Comparison of ENCODE assay signal across 25 cellular contexts in genomic region chr3:180749796-180750195, GRCh38.
DNase-seq lines count a peak whose midpoint lies in the region; ATAC-seq and TF ChIP-seq lines count a peak whose summit lies in the region.
"Had no signal": no experiment of that assay in that cellular context is flagged by ENCODE, and none has a peak within 500 bp of the region (broad histone marks: within the 10 kb centered on the region; RNA-seq: fewer than 3 reads in every experiment).

No MANE protein-coding gene starts in this region.

- no peaks in the 10 kb centered on the region for H3K79me1 ChIP-seq in IMR-90 (ENCODE audit: low read depth in 1 of 2, low read length in 2 of 2)

- no peak overlapping the region for H3K23ac ChIP-seq in IMR-90 (ENCODE audit: low read depth, low read length)

- H3K27me3 Mint-ChIP-seq in MCF 10A (ENCODE audit: insufficient read depth, unreplicated experiment), result no peaks in the 10 kb centered on the region
- peaks cover 10% of the 10 kb centered on the region for H3K27me3 Mint-ChIP-seq in activated naive CD8-positive, alpha-beta T cell treated with anti-CD3 and anti-CD28 coated beads for 36 hours

- ATAC-seq in IMR-90 (ENCODE audit: low read depth), result no peak
- no peak for ATAC-seq in GM18502 (IDR thresholded peaks at IDR 0.05; ENCODE audit: poor library complexity, unreplicated experiment)
- ATAC-seq in HG02970 (IDR thresholded peaks at IDR 0.05; ENCODE audit: low FRiP score, unreplicated experiment), result no peak
- ATAC-seq: Panc1, SK-N-SH treated with all-trans-retinoic acid at 6 μM for 48 hours, T-cell had no signal

- H3K27me3 ChIP-seq in breast epithelium (no peaks in the 10 kb centered on the region), IMR-90 (ENCODE audit: control insufficient read depth, insufficient read depth, low read length) (no peaks in the 10 kb centered on the region), subcutaneous abdominal adipose tissue (ENCODE audit: control insufficient read depth in 5 of 5, insufficient read depth in 4 of 5, low read length in 5 of 5) (no peaks in the 10 kb centered on the region)

- no peak overlapping the region for H4K8ac ChIP-seq in IMR-90 (ENCODE audit: low read depth in 2 of 2, low read length in 2 of 2)

- no peak overlapping the region for H4K91ac ChIP-seq in IMR-90 (ENCODE audit: insufficient read depth, low read depth, low read length)

- H4K20me1 ChIP-seq in IMR-90 (ENCODE audit: insufficient read depth, low read length), result no peaks in the 10 kb centered on the region

- H3K27ac ChIP-seq in breast epithelium, result no peak overlapping the region
- H3K27ac ChIP-seq in IMR-90 (ENCODE audit: insufficient read depth, low read length), result no peak overlapping the region
- H3K27ac ChIP-seq in subcutaneous abdominal adipose tissue (ENCODE audit: low read depth, low read length), result peak overlapping the region; percentile 5
- H3K27ac ChIP-seq: C4-2B had no signal

- no peak for TF ChIP-seq POLR2A in breast epithelium (IDR thresholded peaks at IDR 0.05)
- TF ChIP-seq POLR2A in IMR-90 (IDR thresholded peaks at IDR 0.05; ENCODE audit: low read depth, low read length), result no peak

- CTCF ChIA-PET in MCF 10A (lab: Yijun Ruan, JAX) (interaction anchor here (0.7 to 1.7 kb wide), 3 partner anchors 32 to 51 kb away, joined by 3 to 4 read pairs (median 4); no protein-coding TSS in a partner anchor), IMR-90 (lab: Yijun Ruan, JAX) (no interaction called here)

- no peak overlapping the region for H2AK9ac ChIP-seq in IMR-90 (replicated peaks; ENCODE audit: low read depth, low read length, poor library complexity)

- H3K27ac Mint-ChIP-seq in MCF 10A (ENCODE audit: low read depth, unreplicated experiment), result peak overlapping the region; percentile 15
- H3K27ac Mint-ChIP-seq in activated naive CD8-positive, alpha-beta T cell treated with anti-CD3 and anti-CD28 coated beads for 36 hours, result no peak overlapping the region
- H3K27ac Mint-ChIP-seq: CD8-positive, alpha-beta memory T cell; T-cell; T-helper 2 cell treated with Interferon-gamma antibody and Interleukin-4, amounts not matched to agents 5 μg/mL and 100 μg/mL, for 36 hours had no signal

- H3K18ac ChIP-seq in IMR-90 (ENCODE audit: low read depth, low read length), result no peak overlapping the region

- no peak for TF ChIP-seq RAD21 in IMR-90 (IDR thresholded peaks at IDR 0.05; ENCODE audit: low read length)

- H3K4me3 ChIP-seq in breast epithelium (no peak overlapping the region), IMR-90 (ENCODE audit: insufficient read depth, low read depth, low read length) (no peak overlapping the region), subcutaneous abdominal adipose tissue (ENCODE audit: low read depth in 1 of 5, low read length in 5 of 5) (no peak overlapping the region)
- H3K4me3 ChIP-seq: HAP-1 had no signal

- no peak for TF ChIP-seq CTCF in MCF 10A (IDR thresholded peaks at IDR 0.05; ENCODE audit: unreplicated experiment)
- no peak for TF ChIP-seq CTCF in breast epithelium (IDR thresholded peaks at IDR 0.05)
- TF ChIP-seq CTCF in IMR-90 (conservative IDR thresholded peaks at IDR 0.05; ENCODE audit: low read depth, low read length), result no peak

- H3K14ac ChIP-seq in IMR-90 (replicated peaks; ENCODE audit: low read depth, low read length), result no peak overlapping the region

- H3K4ac ChIP-seq in IMR-90 (ENCODE audit: low read depth, low read length), result no peak overlapping the region

- H3K4me1 ChIP-seq in breast epithelium (no peaks in the 10 kb centered on the region), IMR-90 (ENCODE audit: control insufficient read depth, insufficient read depth, low read length) (no peaks in the 10 kb centered on the region), subcutaneous abdominal adipose tissue (ENCODE audit: control insufficient read depth in 5 of 5, insufficient read depth in 5 of 5, low read length in 5 of 5) (peaks cover 0 to 37% (median 18%) of the 10 kb centered on the region in 5 donors)

- no peak overlapping the region for H2BK120ac ChIP-seq in IMR-90 (ENCODE audit: low read depth, low read length)

- dilution Hi-C loops in IMR-90 (cut with HindIII; ENCODE audit: low sequenced_read_pairs, unreplicated experiment), result no loop called here

- intact Hi-C loops in MCF 10A (cut with micrococcal nuclease), result no loop called here
- intact Hi-C loops in breast epithelium (cut with DNase I; ENCODE audit: low total_unique reads), result loop anchor here (10.0 kb wide), 1 partner anchor 305 kb away; no protein-coding TSS in a partner anchor
- intact Hi-C loops in IMR-90 (cut with micrococcal nuclease), result loop anchor here (10.0 kb wide), 1 partner anchor 835 kb away; no protein-coding TSS in a partner anchor

- H3K9me1 ChIP-seq in IMR-90 (ENCODE audit: insufficient read depth, low read length), result no peaks in the 10 kb centered on the region

- no peaks in the 10 kb centered on the region for H3K36me3 Mint-ChIP-seq in MCF 10A (ENCODE audit: insufficient read depth, unreplicated experiment)
- H3K36me3 Mint-ChIP-seq in activated naive CD8-positive, alpha-beta T cell treated with anti-CD3 and anti-CD28 coated beads for 36 hours, result no peaks in the 10 kb centered on the region
- H3K36me3 Mint-ChIP-seq: CD8-positive, alpha-beta memory T cell; T-cell had no signal

- POLR2A ChIA-PET in MCF 10A (lab: Yijun Ruan, JAX), result interaction anchor here (0.6 to 2.1 kb wide), 5 partner anchors 8 to 67 kb away, joined by 3 to 10 read pairs (median 4); no protein-coding TSS in a partner anchor
- POLR2A ChIA-PET in IMR-90 (lab: Charles Lee; ENCODE audit: unreplicated experiment), result no interaction called here

- no peak overlapping the region for H2BK5ac ChIP-seq in IMR-90 (ENCODE audit: low read depth, low read length, poor library complexity, severe bottlenecking)

- H3K9ac ChIP-seq in IMR-90 (ENCODE audit: low read depth, low read length) (no peak overlapping the region), subcutaneous abdominal adipose tissue (ENCODE audit: low read length in 5 of 5) (no peak overlapping the region)

- H3K56ac ChIP-seq in IMR-90 (ENCODE audit: extremely low read depth, insufficient read depth, low read length), result no peak overlapping the region

- no peak overlapping the region for H2BK15ac ChIP-seq in IMR-90 (ENCODE audit: low read depth, low read length)

- H3K4me2 ChIP-seq in IMR-90 (ENCODE audit: low read depth, low read length), result no peak overlapping the region

- in situ Hi-C loops in IMR-90 (cut with MboI; ENCODE audit: low sequenced_read_pairs), result no loop called here

- no peaks in the 10 kb centered on the region for H3K4me1 Mint-ChIP-seq in MCF 10A (ENCODE audit: insufficient read depth, unreplicated experiment)
- no peaks in the 10 kb centered on the region for H3K4me1 Mint-ChIP-seq in activated naive CD8-positive, alpha-beta T cell treated with anti-CD3 and anti-CD28 coated beads for 36 hours
- H3K4me1 Mint-ChIP-seq: CD8-positive, alpha-beta memory T cell; T-cell had no signal

- H2AFZ ChIP-seq in IMR-90 (replicated peaks; ENCODE audit: low read length, poor library complexity), result no peak overlapping the region

- H3K36me3 ChIP-seq in breast epithelium (no peaks in the 10 kb centered on the region), IMR-90 (ENCODE audit: control insufficient read depth, insufficient read depth, low read length) (no peaks in the 10 kb centered on the region), subcutaneous abdominal adipose tissue (ENCODE audit: control insufficient read depth in 5 of 5, insufficient read depth in 5 of 5, low read length in 5 of 5) (no peaks in the 10 kb centered on the region)
- H3K36me3 ChIP-seq: HAP-1 had no signal

- H3K9me3 Mint-ChIP-seq in MCF 10A (ENCODE audit: unreplicated experiment), result no peaks in the 10 kb centered on the region
- H3K9me3 Mint-ChIP-seq in activated naive CD8-positive, alpha-beta T cell treated with anti-CD3 and anti-CD28 coated beads for 36 hours, result no peaks in the 10 kb centered on the region
- H3K9me3 Mint-ChIP-seq: T-cell; T-helper 2 cell treated with Interferon-gamma antibody and Interleukin-4, amounts not matched to agents 5 μg/mL and 100 μg/mL, for 36 hours had no signal

- no peak overlapping the region for H2BK20ac ChIP-seq in IMR-90 (ENCODE audit: low read depth, low read length)

- H4K5ac ChIP-seq in IMR-90 (ENCODE audit: low read depth, low read length), result no peak overlapping the region

- no peaks in the 10 kb centered on the region for H3K9me3 ChIP-seq in breast epithelium
- peaks cover 5% of the 10 kb centered on the region for H3K9me3 ChIP-seq in IMR-90 (ENCODE audit: control insufficient read depth, insufficient read depth, low read length)
- no peaks in the 10 kb centered on the region for H3K9me3 ChIP-seq in subcutaneous abdominal adipose tissue (ENCODE audit: control insufficient read depth in 5 of 5, low read length in 5 of 5)
- H3K9me3 ChIP-seq: HAP-1 had no signal

- no peak for DNase-seq in MCF 10A (ENCODE audit: unreplicated experiment)
- DNase-seq in breast epithelium (ENCODE audit: low spot score in 2 of 2), result no peak
- no peak for DNase-seq in IMR-90
- DNase-seq in OCI-M1 (lab: John Stamatoyannopoulos, UW), result peak; percentile 30
- no peak for DNase-seq in activated naive CD8-positive, alpha-beta T cell treated with anti-CD3 and anti-CD28 coated beads for 36 hours
- DNase-seq: CD8-positive, alpha-beta memory T cell; DMS53; EL; GF-D8; NCI-H1105; NCI-H1694 treated with DMSO at 0.1 percent for 48 hours; NCI-H2081 treated with DMSO at 0.1 percent for 48 hours; NCI-H446 treated with DMSO at 0.1 percent for 48 hours; NCI-H526 treated with DMSO at 0.1 percent for 48 hours; NK-92 treated with Interleukin-12 subunit alpha and Interleukin-12 subunit beta, amount 100 ng/mL, for 24 hours; SIG-M5; T-cell had no signal

- H2AK5ac ChIP-seq in IMR-90 (ENCODE audit: low read depth, low read length), result no peak overlapping the region

- no peak overlapping the region for H3K4me3 Mint-ChIP-seq in MCF 10A (ENCODE audit: unreplicated experiment)
- H3K4me3 Mint-ChIP-seq in activated naive CD8-positive, alpha-beta T cell treated with anti-CD3 and anti-CD28 coated beads for 36 hours, result no peak overlapping the region
- H3K4me3 Mint-ChIP-seq: CD8-positive, alpha-beta memory T cell; T-cell; T-helper 2 cell treated with Interferon-gamma antibody and Interleukin-4, amounts not matched to agents 5 μg/mL and 100 μg/mL, for 36 hours had no signal

- no TSS peak for BruUV-seq in MCF 10A (replicated peaks; lab: Mats Ljungman, UMichigan)
- BruUV-seq in IMR-90 (replicated peaks; lab: Mats Ljungman, UMichigan), result no TSS peak

TF ChIP-seq in IMR-90, 13 proteins besides CTCF, POLR2A, EP300 and RAD21:
- TF ChIP-seq USF2 (IDR thresholded peaks at IDR 0.05; ENCODE audit: low read depth, low read length) (no peak), MAFK (IDR thresholded peaks at IDR 0.05; ENCODE audit: low read depth, low read length) (peak; percentile 93)
